In the genomic region with DNA sequence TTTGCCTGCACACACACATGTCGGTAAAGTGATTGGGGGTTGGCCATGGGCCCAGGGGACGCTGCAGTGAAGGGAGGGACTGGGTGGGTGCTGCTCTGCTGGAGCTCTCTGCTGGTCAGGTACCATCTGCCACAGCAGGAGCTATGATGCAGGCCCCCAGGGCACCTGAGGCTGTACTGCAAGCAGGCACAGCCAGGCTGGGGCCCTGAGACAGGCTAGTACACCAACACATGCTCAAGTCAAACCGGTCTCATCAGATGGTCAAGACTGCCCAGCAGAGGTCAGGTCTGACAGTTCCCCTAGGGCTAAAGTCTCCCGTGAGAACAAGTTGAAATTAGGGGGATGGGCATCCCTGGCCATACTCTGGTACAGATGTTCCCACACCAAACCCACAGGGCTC, we compare ENCODE assay signal across 13 cellular contexts.
DNase-seq lines count a peak whose midpoint lies in the region; ATAC-seq and TF ChIP-seq lines count a peak whose summit lies in the region.
"Had no signal": no experiment of that assay in that cellular context is flagged by ENCODE, and none has a peak within 500 bp of the region (broad histone marks: within the 10 kb centered on the region; RNA-seq: fewer than 3 reads in every experiment).

No MANE protein-coding gene starts in this region.

- CTCF ChIA-PET in activated CD4-positive, alpha-beta T cell treated with anti-CD3 and anti-CD28 coated beads for 36 hours (lab: Charles Lee) = no interaction called here

- peak; percentile 2 for DNase-seq in activated CD4-positive, alpha-beta T cell treated with anti-CD3 and anti-CD28 coated beads for 36 hours
- DNase-seq in activated CD4-positive, alpha-beta T cell treated with anti-CD3 and anti-CD28 coated beads, Interleukin-2, amount 10 ng/mL, durations not matched to agents 24 days and 14 days = no peak
- DNase-seq in RWPE2 (ENCODE audit: low spot score) (peak; percentile 26), posterior vena cava (ENCODE audit: low spot score) (peak; percentile 69), SIG-M5 (lab: John Stamatoyannopoulos, UW) (no peak)
- DNase-seq in stimulated activated CD4-positive, alpha-beta T cell treated with anti-CD3 and anti-CD28 coated beads, Interleukin-15, amount 100 ng/mL, for 24 hours = no peak
- DNase-seq: CD4-positive, CD25-positive, alpha-beta regulatory T cell; GM23248 had no signal

- no peaks in the 10 kb centered on the region for H3K4me1 Mint-ChIP-seq in activated CD4-positive, alpha-beta T cell treated with anti-CD3 and anti-CD28 coated beads for 36 hours
- no peaks in the 10 kb centered on the region for H3K4me1 Mint-ChIP-seq in activated CD4-positive, alpha-beta T cell treated with anti-CD3 and anti-CD28 coated beads, Interleukin-2, amount 10 ng/mL, durations not matched to agents 24 days and 14 days
- H3K4me1 Mint-ChIP-seq: CD4-positive, CD25-positive, alpha-beta regulatory T cell had no signal

- intact Hi-C loops in activated CD4-positive, alpha-beta T cell treated with anti-CD3 and anti-CD28 coated beads for 36 hours (cut with DNase I, micrococcal nuclease) = no loop called here
- intact Hi-C loops in activated CD4-positive, alpha-beta T cell treated with anti-CD3 and anti-CD28 coated beads, Interleukin-2, amount 10 ng/mL, durations not matched to agents 24 days and 14 days (cut with micrococcal nuclease) = no loop called here
- intact Hi-C loops in posterior vena cava (cut with DNase I) = no loop called here

- TF ChIP-seq CTCF in RWPE2 (IDR thresholded peaks at IDR 0.05; ENCODE audit: poor library complexity, severe bottlenecking) = no peak

- H3K36me3 Mint-ChIP-seq in activated CD4-positive, alpha-beta T cell treated with anti-CD3 and anti-CD28 coated beads for 36 hours (ENCODE audit: low read depth) = no peaks in the 10 kb centered on the region
- H3K36me3 Mint-ChIP-seq in activated CD4-positive, alpha-beta T cell treated with anti-CD3 and anti-CD28 coated beads, Interleukin-2, amount 10 ng/mL, durations not matched to agents 24 days and 14 days (ENCODE audit: low read depth) = no peaks in the 10 kb centered on the region
- H3K36me3 Mint-ChIP-seq: CD4-positive, CD25-positive, alpha-beta regulatory T cell had no signal

- H3K4me3 Mint-ChIP-seq in activated CD4-positive, alpha-beta T cell treated with anti-CD3 and anti-CD28 coated beads for 36 hours = no peak overlapping the region
- H3K4me3 Mint-ChIP-seq in activated CD4-positive, alpha-beta T cell treated with anti-CD3 and anti-CD28 coated beads, Interleukin-2, amount 10 ng/mL, durations not matched to agents 24 days and 14 days = no peak overlapping the region
- H3K4me3 Mint-ChIP-seq: CD4-positive, CD25-positive, alpha-beta regulatory T cell had no signal

- POLR2A ChIA-PET in activated CD4-positive, alpha-beta T cell treated with anti-CD3 and anti-CD28 coated beads for 36 hours (lab: Charles Lee) = no interaction called here

- peaks cover 7% of the 10 kb centered on the region for H3K9me3 Mint-ChIP-seq in activated CD4-positive, alpha-beta T cell treated with anti-CD3 and anti-CD28 coated beads for 36 hours (ENCODE audit: low read depth)
- H3K9me3 Mint-ChIP-seq in activated CD4-positive, alpha-beta T cell treated with anti-CD3 and anti-CD28 coated beads, Interleukin-2, amount 10 ng/mL, durations not matched to agents 24 days and 14 days = peaks cover 5% of the 10 kb centered on the region

- H3K36me3 ChIP-seq in RWPE2 (ENCODE audit: low read depth) = no peaks in the 10 kb centered on the region
- H3K36me3 ChIP-seq: BLaER1 had no signal

- H3K4me3 ChIP-seq in RWPE2 (ENCODE audit: severe bottlenecking) = no peak overlapping the region
- H3K4me3 ChIP-seq: BLaER1, GM23248 had no signal

- no peaks in the 10 kb centered on the region for H3K9me3 ChIP-seq in RWPE2 (ENCODE audit: severe bottlenecking)
- H3K9me3 ChIP-seq: BLaER1 had no signal

- H3K27ac Mint-ChIP-seq in activated CD4-positive, alpha-beta T cell treated with anti-CD3 and anti-CD28 coated beads for 36 hours = no peak overlapping the region
- no peak overlapping the region for H3K27ac Mint-ChIP-seq in activated CD4-positive, alpha-beta T cell treated with anti-CD3 and anti-CD28 coated beads, Interleukin-2, amount 10 ng/mL, durations not matched to agents 24 days and 14 days
- H3K27ac Mint-ChIP-seq: CD4-positive, CD25-positive, alpha-beta regulatory T cell had no signal

- H3K27me3 Mint-ChIP-seq in activated CD4-positive, alpha-beta T cell treated with anti-CD3 and anti-CD28 coated beads for 36 hours = no peaks in the 10 kb centered on the region
- H3K27me3 Mint-ChIP-seq in activated CD4-positive, alpha-beta T cell treated with anti-CD3 and anti-CD28 coated beads, Interleukin-2, amount 10 ng/mL, durations not matched to agents 24 days and 14 days = no peaks in the 10 kb centered on the region
- H3K27me3 Mint-ChIP-seq: CD4-positive, CD25-positive, alpha-beta regulatory T cell had no signal

- no peaks in the 10 kb centered on the region for H3K27me3 ChIP-seq in RWPE2 (ENCODE audit: insufficient read depth, poor library complexity, severe bottlenecking)
- H3K27me3 ChIP-seq: BLaER1 had no signal

- H3K4me1 ChIP-seq in RWPE2 (ENCODE audit: insufficient read depth, poor library complexity, severe bottlenecking) = no peaks in the 10 kb centered on the region
- H3K4me1 ChIP-seq: BLaER1 had no signal

- no peak overlapping the region for H3K27ac ChIP-seq in RWPE2 (ENCODE audit: poor library complexity, severe bottlenecking)
- H3K27ac ChIP-seq: 22Rv1, BLaER1, GM23248, HL-60 had no signal

- ATAC-seq in activated CD4-positive, alpha-beta T cell treated with anti-CD3 and anti-CD28 coated beads for 36 hours = no peak
- ATAC-seq in RWPE2 (ENCODE audit: low read depth) (no peak), GM21825 (IDR thresholded peaks at IDR 0.05; ENCODE audit: unreplicated experiment) (no peak)
- ATAC-seq: HCT116 had no signal

Comparison
In these comparisons a context has a peak if more than half of its experiments do, and no peak if none do; other contexts are left out.
1. DNase-seq: peak in activated CD4-positive, alpha-beta T cell treated with anti-CD3 and anti-CD28 coated beads for 36 hours (single experiment), RWPE2 (single experiment) and posterior vena cava (single experiment); none in activated CD4-positive, alpha-beta T cell treated with anti-CD3 and anti-CD28 coated beads, Interleukin-2, amount 10 ng/mL, durations not matched to agents 24 days and 14 days (single experiment), SIG-M5 (single experiment) and stimulated activated CD4-positive, alpha-beta T cell treated with anti-CD3 and anti-CD28 coated beads, Interleukin-15, amount 100 ng/mL, for 24 hours (single experiment).